31 cellular contexts compared by ENCODE assay signal in genomic region chr14:23936084-23936829, GRCh38.
"Had no signal": no experiment of that assay in that cellular context is flagged by ENCODE, and none has a peak within 500 bp of the region (broad histone marks: within the 10 kb centered on the region; RNA-seq: fewer than 3 reads in every experiment).

No MANE protein-coding gene starts in this region.

- H3K4me1 Mint-ChIP-seq: activated CD4-positive, alpha-beta memory T cell treated with anti-CD3 and anti-CD28 coated beads, Interleukin-2, amount 10 ng/mL, durations not matched to agents 7 days and 5 days had no signal

- DNase-seq: activated CD4-positive, alpha-beta memory T cell treated with anti-CD3 and anti-CD28 coated beads, Interleukin-2, amount 10 ng/mL, durations not matched to agents 7 days and 5 days; activated CD4-positive, alpha-beta T cell treated with anti-CD3 and anti-CD28 coated beads for 1 hour; activated CD4-positive, alpha-beta T cell treated with anti-CD3 and anti-CD28 coated beads for 48 hours; activated CD4-positive, CD25-positive, alpha-beta regulatory T cell; activated gamma-delta T cell treated with Interleukin-2 at 50 U/mL for 16 hours; activated naive CD4-positive, alpha-beta T cell treated with anti-CD3 and anti-CD28 coated beads for 36 hours; activated T-cell treated with anti-CD3 and anti-CD28 coated beads, Interleukin-2, amount 50 U/mL, for 24 hours; adrenal gland; caudate nucleus; NCI-H1092 treated with DMSO at 0.1 percent for 48 hours; NCI-H1417; NCI-H146; NCI-H187; NCI-H2029 treated with DMSO at 0.1 percent for 48 hours; NCI-H2107; NCI-H2171; NCI-H510A; NCI-H526; NCI-H748 treated with DMSO at 0.1 percent for 48 hours; NK-92 treated with Interleukin-12 subunit alpha and Interleukin-12 subunit beta, amount 100 ng/mL, for 24 hours; PC-3; SW 1271; T-helper 1 cell; T-helper 2 cell; T-helper 9 cell; WERI-Rb-1 had no signal

- H3K4me3 ChIP-seq: adrenal gland had no signal

- H3K36me3 ChIP-seq: adrenal gland, WERI-Rb-1 had no signal

- H3K27ac ChIP-seq: adrenal gland, RWPE1, WERI-Rb-1 had no signal

- H3K36me3 Mint-ChIP-seq: activated naive CD4-positive, alpha-beta T cell treated with anti-CD3 and anti-CD28 coated beads, Interleukin-2, amount 50 U/mL, for 72 hours had no signal

- H3K27ac Mint-ChIP-seq: activated CD4-positive, alpha-beta memory T cell treated with anti-CD3 and anti-CD28 coated beads, Interleukin-2, amount 10 ng/mL, durations not matched to agents 7 days and 5 days; activated naive CD4-positive, alpha-beta T cell treated with anti-CD3 and anti-CD28 coated beads for 36 hours; activated naive CD4-positive, alpha-beta T cell treated with anti-CD3 and anti-CD28 coated beads, Interleukin-2, amount 50 U/mL, for 72 hours; activated T-cell treated with anti-CD3 and anti-CD28 coated beads, Interleukin-2, amount 50 U/mL, for 24 hours; activated T-helper 2 cell treated with anti-CD3 and anti-CD28 coated beads, Interferon-gamma antibody, Interleukin-2, Interleukin-4, amounts not matched to agents 10 μg/mL and 5 μg/mL and 100 μg/mL, durations not matched to agents 14 hours and 24 hours and 36 hours; brain had no signal

- H3K4me1 ChIP-seq: adrenal gland had no signal

- H3K27me3 ChIP-seq: adrenal gland had no signal

- H3K4me3 Mint-ChIP-seq: activated CD4-positive, alpha-beta memory T cell treated with anti-CD3 and anti-CD28 coated beads, Interleukin-2, amount 10 ng/mL, durations not matched to agents 7 days and 5 days; activated naive CD4-positive, alpha-beta T cell treated with anti-CD3 and anti-CD28 coated beads for 36 hours; activated T-cell treated with anti-CD3 and anti-CD28 coated beads, Interleukin-2, amount 50 U/mL, for 24 hours; brain had no signal

- ATAC-seq: activated naive CD4-positive, alpha-beta T cell treated with anti-CD3 and anti-CD28 coated beads, Interleukin-2, amount 50 U/mL, for 72 hours; PC-3; Right ventricle myocardium inferior had no signal

- H3K9me3 ChIP-seq: adrenal gland had no signal

- H3K27me3 Mint-ChIP-seq: activated T-cell treated with anti-CD3 and anti-CD28 coated beads, Interleukin-2, amount 50 U/mL, for 24 hours; brain had no signal

- H3K9me3 Mint-ChIP-seq: activated CD4-positive, alpha-beta memory T cell treated with anti-CD3 and anti-CD28 coated beads, Interleukin-2, amount 10 ng/mL, durations not matched to agents 7 days and 5 days; activated naive CD4-positive, alpha-beta T cell treated with anti-CD3 and anti-CD28 coated beads for 36 hours; activated naive CD4-positive, alpha-beta T cell treated with anti-CD3 and anti-CD28 coated beads, Interleukin-2, amount 50 U/mL, for 72 hours; activated T-cell treated with anti-CD3 and anti-CD28 coated beads, Interleukin-2, amount 50 U/mL, for 24 hours; activated T-helper 2 cell treated with anti-CD3 and anti-CD28 coated beads, Interferon-gamma antibody, Interleukin-2, Interleukin-4, amounts not matched to agents 10 μg/mL and 5 μg/mL and 100 μg/mL, durations not matched to agents 14 hours and 24 hours and 36 hours had no signal
